Comparison of ENCODE assay signal across 7 cellular contexts in genomic region chr5:163437011-163437308, GRCh38. TPM values are rescaled to one million over a fixed set of nuclear protein-coding genes. Genes with fewer than 3 reads are reported as not detected.
DNase-seq lines count a peak whose midpoint lies in the region; ATAC-seq and TF ChIP-seq lines count a peak whose summit lies in the region.

No MANE protein-coding gene starts in this region.

- CTCF ChIA-PET in activated CD8-positive, alpha-beta T cell treated with anti-CD3 and anti-CD28 coated beads, Interleukin-2, amount 10 ng/mL, durations not matched to agents 7 days and 5 days (lab: Charles Lee): interaction anchor here (1.8 to 3.4 kb wide), 2 partner anchors 22 to 28 kb away, joined by 7 to 17 read pairs; partner anchors contain the start of genes HMMR and NUDCD2

- H3K9me3 ChIP-seq in iPS-18a (ENCODE audit: control insufficient read depth, low read depth, low read length): no peaks in the 10 kb centered on the region

- peaks cover 32% of the 10 kb centered on the region for H3K36me3 ChIP-seq in iPS-18a (ENCODE audit: control insufficient read depth, low read depth, low read length)

- H3K27ac ChIP-seq in iPS-18a (ENCODE audit: low read length): peak overlapping the region; percentile 86

- no peaks in the 10 kb centered on the region for H3K9me3 Mint-ChIP-seq in HFFc6
- no peaks in the 10 kb centered on the region for H3K9me3 Mint-ChIP-seq in activated CD8-positive, alpha-beta T cell treated with anti-CD3 and anti-CD28 coated beads, Interleukin-2, amount 10 ng/mL, durations not matched to agents 7 days and 5 days (ENCODE audit: insufficient read depth)
- H3K9me3 Mint-ChIP-seq in stimulated activated naive CD8-positive, alpha-beta T cell treated with anti-CD3 and anti-CD28 coated beads, Interleukin-15, amount 100 ng/mL, for 72 hours: no peaks in the 10 kb centered on the region

- DNase-seq in HFFc6: no peak
- DNase-seq in activated CD8-positive, alpha-beta T cell treated with anti-CD3 and anti-CD28 coated beads, Interleukin-2, amount 10 ng/mL, durations not matched to agents 7 days and 5 days: no peak
- DNase-seq in stimulated activated naive CD8-positive, alpha-beta T cell treated with anti-CD3 and anti-CD28 coated beads, Interleukin-15, amount 100 ng/mL, for 72 hours: no peak
- DNase-seq in NCI-H2171 (lab: John Stamatoyannopoulos, UW): no peak
- no peak for DNase-seq in NCI-H1092 (lab: John Stamatoyannopoulos, UW)
- DNase-seq in GDM1 (lab: John Stamatoyannopoulos, UW): no peak

- POLR2A ChIA-PET in activated CD8-positive, alpha-beta T cell treated with anti-CD3 and anti-CD28 coated beads, Interleukin-2, amount 10 ng/mL, durations not matched to agents 7 days and 5 days (lab: Charles Lee): interaction anchor here (8.7 kb wide), 1 partner anchor 22 kb away, joined by 153 read pairs; the partner anchor contains the start of genes HMMR and NUDCD2

- TF ChIP-seq CTCF in HFFc6 (IDR thresholded peaks at IDR 0.05): no peak

- peaks cover 37% of the 10 kb centered on the region for H3K36me3 Mint-ChIP-seq in HFFc6 (ENCODE audit: low read depth)
- H3K36me3 Mint-ChIP-seq in activated CD8-positive, alpha-beta T cell treated with anti-CD3 and anti-CD28 coated beads, Interleukin-2, amount 10 ng/mL, durations not matched to agents 7 days and 5 days (ENCODE audit: low read depth): peaks cover 26% of the 10 kb centered on the region

- peaks cover 43% of the 10 kb centered on the region for H3K4me1 Mint-ChIP-seq in HFFc6 (ENCODE audit: low read depth)
- H3K4me1 Mint-ChIP-seq in activated CD8-positive, alpha-beta T cell treated with anti-CD3 and anti-CD28 coated beads, Interleukin-2, amount 10 ng/mL, durations not matched to agents 7 days and 5 days (ENCODE audit: low read depth): peaks cover 47% of the 10 kb centered on the region
- H3K4me1 Mint-ChIP-seq in stimulated activated naive CD8-positive, alpha-beta T cell treated with anti-CD3 and anti-CD28 coated beads, Interleukin-15, amount 100 ng/mL, for 72 hours: peaks cover 26% of the 10 kb centered on the region

- H3K4me3 ChIP-seq in iPS-18a (ENCODE audit: low read length): peak overlapping the region; percentile 73

- H3K27ac Mint-ChIP-seq in HFFc6: peak overlapping the region; percentile 82
- H3K27ac Mint-ChIP-seq in activated CD8-positive, alpha-beta T cell treated with anti-CD3 and anti-CD28 coated beads, Interleukin-2, amount 10 ng/mL, durations not matched to agents 7 days and 5 days: peak overlapping the region; percentile 88
- peak overlapping the region; percentile 89 to 97 for H3K27ac Mint-ChIP-seq in stimulated activated naive CD8-positive, alpha-beta T cell treated with anti-CD3 and anti-CD28 coated beads, Interleukin-15, amount 100 ng/mL, for 72 hours

- no peaks in the 10 kb centered on the region for H3K27me3 Mint-ChIP-seq in HFFc6 (ENCODE audit: insufficient read depth)
- H3K27me3 Mint-ChIP-seq in activated CD8-positive, alpha-beta T cell treated with anti-CD3 and anti-CD28 coated beads, Interleukin-2, amount 10 ng/mL, durations not matched to agents 7 days and 5 days (ENCODE audit: low read depth): peaks cover 12% of the 10 kb centered on the region
- H3K27me3 Mint-ChIP-seq in stimulated activated naive CD8-positive, alpha-beta T cell treated with anti-CD3 and anti-CD28 coated beads, Interleukin-15, amount 100 ng/mL, for 72 hours: peaks cover 10% of the 10 kb centered on the region

- H3K9ac ChIP-seq in iPS-18a (ENCODE audit: low read length): peak overlapping the region; percentile 98

- H3K4me3 Mint-ChIP-seq in HFFc6: peak overlapping the region; percentile 92
- H3K4me3 Mint-ChIP-seq in activated CD8-positive, alpha-beta T cell treated with anti-CD3 and anti-CD28 coated beads, Interleukin-2, amount 10 ng/mL, durations not matched to agents 7 days and 5 days: peak overlapping the region; percentile 89
- H3K4me3 Mint-ChIP-seq in stimulated activated naive CD8-positive, alpha-beta T cell treated with anti-CD3 and anti-CD28 coated beads, Interleukin-15, amount 100 ng/mL, for 72 hours: peak overlapping the region; percentile 90 to 93

- ATAC-seq in activated CD8-positive, alpha-beta T cell treated with anti-CD3 and anti-CD28 coated beads, Interleukin-2, amount 10 ng/mL, durations not matched to agents 7 days and 5 days: no peak
- ATAC-seq in stimulated activated naive CD8-positive, alpha-beta T cell treated with anti-CD3 and anti-CD28 coated beads, Interleukin-15, amount 100 ng/mL, for 72 hours: no peak

- H3K4me1 ChIP-seq in iPS-18a (ENCODE audit: control insufficient read depth, low read depth, low read length): peaks cover 25% of the 10 kb centered on the region

- H3K27me3 ChIP-seq in iPS-18a (ENCODE audit: control insufficient read depth, insufficient read depth, low read length): no peaks in the 10 kb centered on the region

RNA-seq across cellular contexts. Expression of gene CCNG1, which starts 0.4 kb away (rescaled TPM):
- 100 to 1,000 TPM; 139 to 217 (median 180) TPM for total RNA-seq in HFFc6 (2021; fragmentation: NEBNext Ultra II Directional; extraction: Animal tissue kit (Norgen Biotek cat#: 25700))
- total RNA-seq in activated CD8-positive, alpha-beta T cell treated with anti-CD3 and anti-CD28 coated beads, Interleukin-2, amount 10 ng/mL, durations not matched to agents 7 days and 5 days: 100 to 1,000 TPM; 129 to 143 TPM

RNA-seq across cellular contexts. Expression of gene NUDCD2, which starts 22.9 kb away (rescaled TPM):
- total RNA-seq in HFFc6 (2021; fragmentation: NEBNext Ultra II Directional; extraction: Animal tissue kit (Norgen Biotek cat#: 25700)): 10 to 100 TPM; 15.9 to 22.4 (median 18.4) TPM
- 10 to 100 TPM; 37.3 to 43.4 TPM for total RNA-seq in activated CD8-positive, alpha-beta T cell treated with anti-CD3 and anti-CD28 coated beads, Interleukin-2, amount 10 ng/mL, durations not matched to agents 7 days and 5 days

RNA-seq across cellular contexts. Expression of gene HMMR, which starts 23.5 kb away (rescaled TPM):
- 10 to 100 TPM; 16.2 to 37.0 (median 32.5) TPM for total RNA-seq in HFFc6 (2021; fragmentation: NEBNext Ultra II Directional; extraction: Animal tissue kit (Norgen Biotek cat#: 25700))
- 10 to 100 TPM; 85.8 to 87.7 TPM for total RNA-seq in activated CD8-positive, alpha-beta T cell treated with anti-CD3 and anti-CD28 coated beads, Interleukin-2, amount 10 ng/mL, durations not matched to agents 7 days and 5 days
